Comparison of ENCODE assay signal across 7 cellular contexts in the genomic region with DNA sequence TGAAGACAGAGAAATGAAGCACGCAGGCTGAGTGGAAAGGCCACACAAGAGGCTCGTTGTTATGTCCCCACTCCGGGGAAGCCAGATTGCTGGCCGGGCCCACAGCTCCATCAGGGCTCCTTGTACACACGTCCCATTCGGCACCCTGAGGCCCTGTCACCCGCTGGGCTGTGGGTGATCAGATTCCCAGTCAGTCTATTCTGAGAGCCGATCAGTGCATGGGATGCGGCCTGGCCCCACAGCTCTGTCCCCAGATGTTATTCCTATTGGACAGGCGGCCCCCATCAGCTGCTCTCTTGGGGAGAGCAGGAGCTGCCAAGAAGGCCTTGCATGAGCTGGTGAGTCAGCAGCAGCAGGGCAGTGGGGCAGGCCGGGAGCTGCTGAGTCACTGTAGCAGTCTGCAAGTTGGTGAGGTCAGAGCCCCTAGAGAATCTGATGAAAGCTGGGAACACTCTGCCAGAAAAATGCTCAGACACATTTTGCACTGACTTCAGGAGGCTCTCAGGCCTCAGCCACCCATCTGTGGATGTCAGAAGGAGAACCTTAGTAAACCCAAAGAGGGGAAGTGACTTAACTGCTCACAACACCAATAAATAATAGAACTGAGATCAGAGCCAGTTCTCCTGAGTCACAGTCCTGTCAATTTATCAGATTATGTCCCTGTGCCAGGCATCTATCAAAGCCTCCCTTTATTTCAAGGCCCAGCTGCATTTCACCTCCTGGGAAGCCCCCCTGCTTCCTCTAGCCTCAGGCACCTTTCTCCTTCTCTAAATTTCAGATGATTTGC. TPM values are rescaled to one million over a fixed set of nuclear protein-coding genes. Genes with fewer than 3 reads are reported as not detected.
DNase-seq lines count a peak whose midpoint lies in the region; ATAC-seq, FAIRE-seq and TF ChIP-seq lines count a peak whose summit lies in the region.

No MANE protein-coding gene starts in this region.

- 5% methylated on average over 11 of the region's 11 CpGs for WGBS in K562 (ENCODE audit: insufficient coverage, low coverage, missing lambda C conversion rate)

- H3K9me1 ChIP-seq in K562 (ENCODE audit: control insufficient read depth, insufficient read depth, low read length): no peaks in the 10 kb centered on the region

- no peaks in the 10 kb centered on the region for H3K36me3 ChIP-seq in K562 (ENCODE audit: control insufficient read depth, insufficient read depth, low read length)

- intact Hi-C loops in K562 (cut with micrococcal nuclease): loop anchor here (2.0 kb wide), 1 partner anchor 28 kb away; no protein-coding TSS in a partner anchor

- POLR2A ChIA-PET in K562 (lab: Yijun Ruan, JAX): interaction anchor here (0.6 to 4.1 kb wide), 22 partner anchors 7 to 461 kb away, joined by 3 to 84 read pairs (median 4); partner anchors contain the start of genes DDIT4 and PSAP

- peak; percentile 98 for FAIRE-seq in K562 (lab: Jason Lieb, UNC)
- FAIRE-seq in GM19239 (lab: Jason Lieb, UNC): no peak

- H3K79me2 ChIP-seq in K562 (ENCODE audit: control insufficient read depth, insufficient read depth, low read length): no peaks in the 10 kb centered on the region

- peak; percentile 100 for DNase-seq in GM04504 (ENCODE audit: low read depth)
- peak; percentile 74 for DNase-seq in HS-27A (ENCODE audit: low read depth)
- peak; percentile 93 to 98 (median 94) for DNase-seq in K562 (ENCODE audit: extremely low read depth in 1 of 4, low spot score in 3 of 4)
- peak; percentile 93 to 98 for DNase-seq in hippocampal formation (lab: John Stamatoyannopoulos, UW)
- peak; percentile 99 for DNase-seq in renal cortical epithelial cell (ENCODE audit: low read depth)
- DNase-seq in GM19239 (ENCODE audit: insufficient read length, low spot score): no peak

- peak overlapping the region; percentile 68 for H3K4me2 ChIP-seq in K562 (ENCODE audit: insufficient read depth, low read length)

- peaks cover 44 to 47% of the 10 kb centered on the region in 2 experiments for H3K4me1 ChIP-seq in K562 (replicated peaks in 1 of 2; ENCODE audit: control insufficient read depth in 2 of 2, insufficient read depth in 2 of 2, low read length in 2 of 2)

- H3K9me3 ChIP-seq in K562 (replicated peaks; ENCODE audit: control insufficient read depth, insufficient read depth, low read depth, low read length): no peaks in the 10 kb centered on the region

- TF ChIP-seq CTCF in K562 (IDR thresholded peaks at IDR 0.05 in 2 of 3, conservative IDR thresholded peaks at IDR 0.05 in 1 of 3; ENCODE audit: insufficient read depth in 2 of 3, low read depth in 1 of 3, low read length in 3 of 3): 0 out of 6 replicates have a peak, but pooled peaks of 1 of the 3 experiments have one; percentile 1

- no peak overlapping the region for H3K4me3 ChIP-seq in K562

- H2AFZ ChIP-seq in K562 (ENCODE audit: low read depth, low read length): peak overlapping the region; percentile 92

- peak in 1 of 2 experiments; percentile 51; a peak in 2 of 4 replicates for TF ChIP-seq RAD21 in K562 (CRISPR knock-in tag; conservative IDR thresholded peaks at IDR 0.05 in 1 of 2, IDR thresholded peaks at IDR 0.05 in 1 of 2)

- TF ChIP-seq POLR2A in K562 (conservative IDR thresholded peaks at IDR 0.05): peak; percentile 74

- peak; percentile 94 for TF ChIP-seq EP300 in K562 (IDR thresholded peaks at IDR 0.05; ENCODE audit: low read length)

- no peaks in the 10 kb centered on the region for H4K20me1 ChIP-seq in K562 (replicated peaks; ENCODE audit: control insufficient read depth, insufficient read depth, low read length)

- BruUV-seq in K562 (replicated peaks; lab: Mats Ljungman, UMichigan): TSS peak; percentile 94

- peak overlapping the region; percentile 77 to 89 for H3K9ac ChIP-seq in K562 (ENCODE audit: insufficient read depth in 1 of 2, low read depth in 2 of 2, low read length in 2 of 2)

- peak overlapping the region; percentile 98 for H3K27ac ChIP-seq in K562 (ENCODE audit: extremely low read depth, low read depth, low read length)

- CTCF ChIA-PET in K562 (lab: Yijun Ruan, JAX; ENCODE audit: low intra/inter-chr PET ratio): no interaction called here

- peak; percentile 95 for ATAC-seq in K562

- in situ Hi-C loops in K562 (cut with MboI): no loop called here

- no peaks in the 10 kb centered on the region for H3K27me3 ChIP-seq in K562 (ENCODE audit: control insufficient read depth in 2 of 2, insufficient read depth in 2 of 2, low read length in 2 of 2)

TF ChIP-seq in PFSK-1, 5 proteins besides CTCF, POLR2A, EP300 and RAD21 (continues in another document):
- TF ChIP-seq REST (IDR thresholded peaks at IDR 0.05; ENCODE audit: insufficient read depth in 1 of 2, low read depth in 2 of 2, low read length in 2 of 2): 0 out of 4 replicates have a peak, but pooled peaks of 1 of the 2 experiments have one; percentile 4
- TF ChIP-seq FOXP2 (optimal IDR thresholded peaks at IDR 0.05; ENCODE audit: borderline replicate concordance, extremely low read depth, extremely low read length, insufficient read depth): peak; percentile 54

TF ChIP-seq in K562, 482 proteins besides CTCF, POLR2A, EP300 and RAD21 (continues in another document):
- no peak for TF ChIP-seq TSHZ1 (CRISPR knock-in tag; IDR thresholded peaks at IDR 0.05)
- no peak for TF ChIP-seq KLF10 (CRISPR knock-in tag; IDR thresholded peaks at IDR 0.05)
- TF ChIP-seq, protein P1, sequence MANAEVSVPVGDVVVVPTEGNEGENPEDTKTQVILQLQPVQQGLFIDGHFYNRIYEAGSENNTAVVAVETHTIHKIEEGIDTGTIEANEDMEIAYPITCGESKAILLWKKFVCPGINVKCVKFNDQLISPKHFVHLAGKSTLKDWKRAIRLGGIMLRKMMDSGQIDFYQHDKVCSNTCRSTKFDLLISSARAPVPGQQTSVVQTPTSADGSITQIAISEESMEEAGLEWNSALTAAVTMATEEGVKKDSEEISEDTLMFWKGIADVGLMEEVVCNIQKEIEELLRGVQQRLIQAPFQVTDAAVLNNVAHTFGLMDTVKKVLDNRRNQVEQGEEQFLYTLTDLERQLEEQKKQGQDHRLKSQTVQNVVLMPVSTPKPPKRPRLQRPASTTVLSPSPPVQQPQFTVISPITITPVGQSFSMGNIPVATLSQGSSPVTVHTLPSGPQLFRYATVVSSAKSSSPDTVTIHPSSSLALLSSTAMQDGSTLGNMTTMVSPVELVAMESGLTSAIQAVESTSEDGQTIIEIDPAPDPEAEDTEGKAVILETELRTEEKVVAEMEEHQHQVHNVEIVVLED (CRISPR knock-in tag; IDR thresholded peaks at IDR 0.05): peak; percentile 49; the same call in 1 of the 2 replicates

RNA-seq across cellular contexts. Expression of gene PSAP, which starts 9.4 kb away (rescaled TPM):
- polyA plus RNA-seq in PFSK-1 (2012; ENCODE audit: insufficient read length, low read depth): 611 TPM
- total RNA-seq in K562 (2011; cell fraction: chromatin; rRNA removed; ENCODE audit: low replicate concordance): 516 and 975 TPM in 2 replicates
- total RNA-seq in K562 (2011; cell fraction: nucleolus; rRNA removed): 1,506 and 1,517 TPM in 2 replicates
- 977 and 1,240 TPM in 2 replicates for total RNA-seq in K562 (2011; cell fraction: nucleoplasm; rRNA removed)
- total RNA-seq in K562 (2014; rRNA removed): 300 and 431 TPM in 2 replicates
- 231 and 245 TPM in 2 replicates for total RNA-seq in K562 (2014; rRNA removed; fragmentation: Illumina TruSeq; extraction: Trizol)
- total RNA-seq in K562 (2015; rRNA removed; fragmentation: Illumina TruSeq; extraction: Trizol): 354 and 357 TPM in 2 replicates
- 458 and 473 TPM in 2 replicates for total RNA-seq in K562 (2021)
- 613 and 630 TPM in 2 replicates for polyA plus RNA-seq in K562 (2011; rRNA removed)
- 632 and 704 TPM in 2 replicates for polyA plus RNA-seq in K562 (2011; cell fraction: cytosol; rRNA removed)
- polyA plus RNA-seq in K562 (2011; cell fraction: nucleus; rRNA removed): 504 and 505 TPM in 2 replicates
- 541 and 1,183 TPM in 2 replicates for polyA plus RNA-seq in K562 (2012)
- 439 and 442 TPM in 2 replicates for polyA plus RNA-seq in K562 (2014; fragmentation: Illumina TruSeq; extraction: Trizol)
- polyA plus RNA-seq in K562 (2014; fragmentation: Nextera tagmentation; extraction: Ambion mirVana): 100 to 1,000 TPM; 429 to 700 TPM
- polyA plus RNA-seq in K562 (2014; rRNA removed): 399 and 425 TPM in 2 replicates
- polyA minus RNA-seq in K562 (2011; rRNA and poly(A)+ RNA removed): 379 and 426 TPM in 2 replicates
- polyA minus RNA-seq in K562 (2011; cell fraction: cytosol; rRNA and poly(A)+ RNA removed): 290 and 309 TPM in 2 replicates
- polyA minus RNA-seq in K562 (2011; cell fraction: nucleus; rRNA and poly(A)+ RNA removed): 87.5 and 138 TPM in 2 replicates
- 787 and 1,464 TPM in 2 replicates for total RNA-seq in renal cortical epithelial cell
